In genomic region chr2:158993721-158994587, GRCh38 we compare ENCODE assay signal across 16 cellular contexts. TPM values are rescaled to one million over a fixed set of nuclear protein-coding genes. Genes with fewer than 3 reads are reported as not detected.
A peak's percentile ranks its signal among the peaks of the same experiment; 100 is the strongest.
DNase-seq lines count a peak whose midpoint lies in the region; ATAC-seq, FAIRE-seq and TF ChIP-seq lines count a peak whose summit lies in the region.
"Had no signal": no experiment of that assay in that cellular context is flagged by ENCODE, and none has a peak within 500 bp of the region (broad histone marks: within the 10 kb centered on the region; RNA-seq: fewer than 3 reads in every experiment).

No MANE protein-coding gene starts in this region.

- H3K4me1 ChIP-seq in ACC112 (ENCODE audit: control insufficient read depth, insufficient read depth, low read length, unreplicated experiment) = peaks cover 55% of the 10 kb centered on the region
- H3K4me1 ChIP-seq in GM23248 (ENCODE audit: insufficient read depth) = peaks cover 51% of the 10 kb centered on the region
- peaks cover 46% of the 10 kb centered on the region for H3K4me1 ChIP-seq in Panc1 (ENCODE audit: control insufficient read depth, insufficient read depth, low read length)

- no peak overlapping the region for H2AFZ ChIP-seq in ACC112 (ENCODE audit: low read length, unreplicated experiment)
- no peak overlapping the region for H2AFZ ChIP-seq in GM23248

- TF ChIP-seq CTCF in Panc1 (IDR thresholded peaks at IDR 0.05) (no peak), fibroblast of villous mesenchyme (IDR thresholded peaks at IDR 0.05; ENCODE audit: insufficient read depth, low read depth, low read length) (no peak), D721Med (IDR thresholded peaks at IDR 0.05; ENCODE audit: insufficient read depth, missing control alignments) (no peak)

- H3K27ac ChIP-seq in ACC112 (ENCODE audit: low read depth, low read length) = peak overlapping the region; percentile 62
- H3K27ac ChIP-seq in GM23248 = no peak overlapping the region
- no peak overlapping the region for H3K27ac ChIP-seq in Panc1 (ENCODE audit: low read length)
- H3K27ac ChIP-seq: HL-60 had no signal

- H3F3A ChIP-seq in GM23248 (ENCODE audit: insufficient read depth) = peaks cover 14% of the 10 kb centered on the region

- intact Hi-C loops in Panc1 (cut with micrococcal nuclease; ENCODE audit: unreplicated experiment) = no loop called here

- POLR2A ChIA-PET in Panc1 (lab: Charles Lee) = no interaction called here

- CTCF ChIA-PET in Panc1 (lab: Charles Lee) = no interaction called here

- no TSS peak for BruUV-seq in Panc1 (replicated peaks; lab: Mats Ljungman, UMichigan)

- no peak overlapping the region for H3K9ac ChIP-seq in GM23248

- H3K9me3 ChIP-seq in GM23248 (ENCODE audit: low read depth) (no peaks in the 10 kb centered on the region), Panc1 (ENCODE audit: control insufficient read depth, insufficient read depth, low read depth, low read length) (no peaks in the 10 kb centered on the region)

- H3K79me2 ChIP-seq in ACC112 (ENCODE audit: control insufficient read depth, insufficient read depth, low read length, unreplicated experiment) = peaks cover 37% of the 10 kb centered on the region
- peaks cover 89% of the 10 kb centered on the region for H3K79me2 ChIP-seq in GM23248 (ENCODE audit: insufficient read depth)

- H3K9me2 ChIP-seq in GM23248 (ENCODE audit: insufficient read depth) = no peaks in the 10 kb centered on the region

- ATAC-seq in Panc1 = peak; percentile 27; the same call in 1 of the 2 replicates
- ATAC-seq in HG02623 (IDR thresholded peaks at IDR 0.05; ENCODE audit: unreplicated experiment) = no peak

- 75 to 77% methylated on average over 4 of the region's 4 CpGs for WGBS in GM23248 (ENCODE audit: low coverage in 1 of 2, low lambda C conversion rate in 2 of 2, missing lambda C conversion rate in 2 of 2), 2 experiments

- H3K36me3 ChIP-seq in ACC112 (ENCODE audit: insufficient read depth, low read length) = no peaks in the 10 kb centered on the region
- H3K36me3 ChIP-seq in GM23248 (ENCODE audit: low read depth) = no peaks in the 10 kb centered on the region
- no peaks in the 10 kb centered on the region for H3K36me3 ChIP-seq in Panc1 (ENCODE audit: control insufficient read depth, insufficient read depth, low read length)

- in situ Hi-C loops in GM23248 (cut with MboI) (no loop called here), Panc1 (cut with HindIII; ENCODE audit: low pct_unique_long_range_greater_than_20kb, low sequenced_read_pairs) (no loop called here)

- FAIRE-seq in D721Med (lab: Jason Lieb, UNC) = no peak
- FAIRE-seq: HTR-8/SVneo had no signal

- H3K4me2 ChIP-seq in GM23248 (ENCODE audit: unreplicated experiment) = peak overlapping the region; percentile 54

- H3K27me3 ChIP-seq in ACC112 (ENCODE audit: insufficient read depth, low read length) (no peaks in the 10 kb centered on the region), GM23248 (replicated peaks; ENCODE audit: insufficient read depth) (no peaks in the 10 kb centered on the region), Panc1 (ENCODE audit: control insufficient read depth, insufficient read depth, low read length) (no peaks in the 10 kb centered on the region)

- 0 out of 2 replicates have a peak, but pooled peaks cover 4% of the 10 kb centered on the region for H4K20me1 ChIP-seq in GM23248 (ENCODE audit: insufficient read depth)

- peak; percentile 38 for DNase-seq in GM23248
- DNase-seq in Panc1 (ENCODE audit: low read depth, low spot score) = no peak
- DNase-seq in fibroblast of villous mesenchyme (ENCODE audit: low read depth) = peak; percentile 54
- no peak for DNase-seq in central memory CD4-positive, alpha-beta T cell
- no peak for DNase-seq in GM19238 (ENCODE audit: insufficient read length, low spot score)
- no peak for DNase-seq in D721Med (ENCODE audit: insufficient read length, low spot score)
- DNase-seq: Calu3; CD4-positive, alpha-beta memory T cell; NCI-H1436 treated with DMSO at 0.1 percent for 48 hours; NCI-H2171 treated with DMSO at 0.1 percent for 48 hours; NCI-H774; Right ventricle myocardium superior had no signal

- H3K4me3 ChIP-seq in ACC112 (ENCODE audit: low read depth, low read length) = peak overlapping the region; percentile 38; the same call in 1 of the 2 replicates
- 0 out of 2 replicates have a peak overlapping the region, but pooled peaks have one; percentile 22 for H3K4me3 ChIP-seq in GM23248
- H3K4me3 ChIP-seq in Panc1 (ENCODE audit: low read depth in 2 of 2, low read length in 2 of 2) = no peak overlapping the region
- H3K4me3 ChIP-seq in fibroblast of villous mesenchyme (ENCODE audit: low read depth, low read length) = no peak overlapping the region

RNA-seq across cellular contexts. Expression of gene TANC1, which starts 25.5 kb away (rescaled TPM):
- 12.1 and 16.3 TPM in 2 replicates for total RNA-seq in GM23248 (2014; rRNA removed; shearing (Covaris generic))
- 7.6 and 8.2 TPM in 2 replicates for polyA plus RNA-seq in GM23248 (2016; fragmentation: Nextera tagmentation; extraction: Ambion mirVana)
- total RNA-seq in Panc1 (2021; ENCODE audit: unreplicated experiment) (44.3 TPM), fibroblast of villous mesenchyme (49.9 and 74.7 TPM in 2 replicates)
- 28.6 TPM for polyA plus RNA-seq in Panc1 (2012; ENCODE audit: insufficient read length)

Comparison
In these comparisons a context has a peak if more than half of its experiments do, and no peak if none do; other contexts are left out.
1. H3K4me3 ChIP-seq: peak in ACC112 (single experiment) and GM23248 (single experiment); none in Panc1 (0 of 2) and fibroblast of villous mesenchyme (single experiment).
2. DNase-seq: peak in GM23248 (single experiment) and fibroblast of villous mesenchyme (single experiment); none in Panc1 (single experiment), central memory CD4-positive, alpha-beta T cell (single experiment), GM19238 (single experiment) and D721Med (single experiment).